Comparison of ENCODE assay signal across 8 cellular contexts in genomic region chr7:72924748-72925545, GRCh38. TPM values are rescaled to one million over a fixed set of nuclear protein-coding genes. Genes with fewer than 3 reads are reported as not detected.
DNase-seq lines count a peak whose midpoint lies in the region; ATAC-seq and TF ChIP-seq lines count a peak whose summit lies in the region.

Gene POM121 (plus strand): TSS chr7:72925095. CDS start chr7:72925122, 27 bp downstream.

- no peaks in the 10 kb centered on the region for H3K27me3 ChIP-seq in Peyer's patch
- H3K27me3 ChIP-seq in esophagus squamous epithelium, result no peaks in the 10 kb centered on the region

- H3K36me3 Mint-ChIP-seq in IgD-negative memory B cell (no peaks in the 10 kb centered on the region), naive B cell (peaks cover 8 to 9% of the 10 kb centered on the region in 2 donors)
- peaks cover 95% of the 10 kb centered on the region for H3K36me3 Mint-ChIP-seq in stimulated activated effector memory CD8-positive, alpha-beta T cell treated with anti-CD3 and anti-CD28 coated beads, Interleukin-12 subunit alpha, Interleukin-12 subunit beta, amount 100 ng/mL, for 72 hours

- H3K4me1 Mint-ChIP-seq in IgD-negative memory B cell, result peaks cover 22 to 28% (median 25%) of the 10 kb centered on the region in 3 donors
- peaks cover 18 to 41% (median 25%) of the 10 kb centered on the region in 3 donors for H3K4me1 Mint-ChIP-seq in naive B cell
- peaks cover 44% of the 10 kb centered on the region for H3K4me1 Mint-ChIP-seq in stimulated activated effector memory CD8-positive, alpha-beta T cell treated with anti-CD3 and anti-CD28 coated beads, Interleukin-12 subunit alpha, Interleukin-12 subunit beta, amount 100 ng/mL, for 72 hours

- H3K36me3 ChIP-seq in Peyer's patch (peaks cover 0 to 33% (median 0%) of the 10 kb centered on the region in 3 donors), esophagus squamous epithelium (peaks cover 0 to 51% (median 14%) of the 10 kb centered on the region in 3 donors)

- ATAC-seq in GM21576 (IDR thresholded peaks at IDR 0.05; ENCODE audit: unreplicated experiment), result peak; percentile 87
- ATAC-seq in naive B cell (ENCODE audit: low read depth in 2 of 2), result peak; percentile 91 to 94
- ATAC-seq in stimulated activated effector memory CD8-positive, alpha-beta T cell treated with anti-CD3 and anti-CD28 coated beads, Interleukin-12 subunit alpha, Interleukin-12 subunit beta, amount 100 ng/mL, for 72 hours, result peak; percentile 97

- intact Hi-C loops in esophagus squamous epithelium (cut with DNase I), result no loop called here

- H3K9me3 ChIP-seq in Peyer's patch (no peaks in the 10 kb centered on the region), esophagus squamous epithelium (no peaks in the 10 kb centered on the region)

- 0% methylated on average over 14 to 25 of the region's 91 CpGs for WGBS in esophagus squamous epithelium, 2 donors

- peak within 1 kb of the TSS; percentile 97 to 99 (median 98) for H3K4me3 Mint-ChIP-seq in IgD-negative memory B cell
- peak within 1 kb of the TSS; percentile 88 to 100 (median 100) for H3K4me3 Mint-ChIP-seq in naive B cell
- peak within 1 kb of the TSS; percentile 89 for H3K4me3 Mint-ChIP-seq in stimulated activated effector memory CD8-positive, alpha-beta T cell treated with anti-CD3 and anti-CD28 coated beads, Interleukin-12 subunit alpha, Interleukin-12 subunit beta, amount 100 ng/mL, for 72 hours

- H3K27ac Mint-ChIP-seq in IgD-negative memory B cell (peak within 1 kb of the TSS; percentile 95 to 99 (median 95)), naive B cell (peak within 1 kb of the TSS; percentile 98 to 100 (median 100))
- H3K27ac Mint-ChIP-seq in stimulated activated effector memory CD8-positive, alpha-beta T cell treated with anti-CD3 and anti-CD28 coated beads, Interleukin-12 subunit alpha, Interleukin-12 subunit beta, amount 100 ng/mL, for 72 hours, result peak within 1 kb of the TSS; percentile 93

- no peaks in the 10 kb centered on the region for H3K27me3 Mint-ChIP-seq in IgD-negative memory B cell
- H3K27me3 Mint-ChIP-seq in naive B cell, result no peaks in the 10 kb centered on the region

- H3K4me3 ChIP-seq in Peyer's patch (peak within 1 kb of the TSS; percentile 73 to 89 (median 86)), esophagus squamous epithelium (peak within 1 kb of the TSS; percentile 55 to 92 (median 69))

- H3K4me1 ChIP-seq in Peyer's patch (peaks cover 0 to 16% (median 2%) of the 10 kb centered on the region in 4 donors), esophagus squamous epithelium (peaks cover 0 to 29% (median 18%) of the 10 kb centered on the region in 3 donors)

- H3K9me3 Mint-ChIP-seq in IgD-negative memory B cell (no peaks in the 10 kb centered on the region), naive B cell (no peaks in the 10 kb centered on the region)
- H3K9me3 Mint-ChIP-seq in stimulated activated effector memory CD8-positive, alpha-beta T cell treated with anti-CD3 and anti-CD28 coated beads, Interleukin-12 subunit alpha, Interleukin-12 subunit beta, amount 100 ng/mL, for 72 hours, result no peaks in the 10 kb centered on the region

- TF ChIP-seq POLR2A in Peyer's patch (IDR thresholded peaks at IDR 0.05) (peak; percentile 63 to 80), esophagus squamous epithelium (IDR thresholded peaks at IDR 0.05) (peak in 2 of 4 donors; percentile 64 to 77)

- H3K27ac ChIP-seq in Peyer's patch (peak within 1 kb of the TSS; percentile 87 to 95 (median 92)), esophagus squamous epithelium (peak within 1 kb of the TSS; percentile 82 to 96 (median 90))

- TF ChIP-seq CTCF in Peyer's patch (IDR thresholded peaks at IDR 0.05) (no peak), esophagus squamous epithelium (IDR thresholded peaks at IDR 0.05) (peak in 1 of 6 experiments; percentile 28)

- DNase-seq in DMS53 (lab: John Stamatoyannopoulos, UW), result peak; percentile 97
- peak; percentile 74 to 95 (median 90) for DNase-seq in Peyer's patch
- peak; percentile 89 to 91 for DNase-seq in activated T-cell treated with anti-CD3 and anti-CD28 coated beads, Interleukin-2, amount 50 U/mL, for 48 hours
- no peak for DNase-seq in esophagus squamous epithelium (lab: John Stamatoyannopoulos, UW)
- peak; percentile 84 for DNase-seq in naive B cell
- DNase-seq in stimulated activated effector memory CD8-positive, alpha-beta T cell treated with anti-CD3 and anti-CD28 coated beads, Interleukin-12 subunit alpha, Interleukin-12 subunit beta, amount 100 ng/mL, for 72 hours (ENCODE audit: low spot score in 2 of 2), result peak; percentile 80 to 91

RNA-seq across cellular contexts. Expression of gene POM121, which starts in this region (rescaled TPM):
- 16.0 TPM for polyA plus RNA-seq in IgD-negative memory B cell
- 10 to 100 TPM; 24.0 to 47.3 (median 37.1) TPM for total RNA-seq in Peyer's patch
- 10 to 100 TPM; 12.0 to 20.8 (median 15.7) TPM for total RNA-seq in esophagus squamous epithelium
- 10 to 100 TPM in 4 of 6 donors, 1 to 10 TPM in 2; 4.6 to 18.8 (median 10.1) TPM for polyA plus RNA-seq in naive B cell (ENCODE audit: low read depth in 6 of 6)
